Comparison of ENCODE assay signal across 21 cellular contexts in genomic region chr12:51000245-51000644, GRCh38. TPM values are rescaled to one million over a fixed set of nuclear protein-coding genes. Genes with fewer than 3 reads are reported as not detected.
DNase-seq lines count a peak whose midpoint lies in the region; ATAC-seq, FAIRE-seq and TF ChIP-seq lines count a peak whose summit lies in the region.
"Had no signal": no experiment of that assay in that cellular context is flagged by ENCODE, and none has a peak within 500 bp of the region (broad histone marks: within the 10 kb centered on the region; RNA-seq: fewer than 3 reads in every experiment).

No MANE protein-coding gene starts in this region.

- peaks cover 16% of the 10 kb centered on the region for H3K4me1 Mint-ChIP-seq in activated T-cell treated with anti-CD3 and anti-CD28 coated beads, Interleukin-2, amount 50 U/mL, for 72 hours (ENCODE audit: low read depth)
- peaks cover 17% of the 10 kb centered on the region for H3K4me1 Mint-ChIP-seq in activated naive CD8-positive, alpha-beta T cell treated with anti-CD3 and anti-CD28 coated beads, Interleukin-2, amount 50 U/mL, for 24 hours
- H3K4me1 Mint-ChIP-seq: T-helper 17 cell had no signal

- FAIRE-seq in H54 (lab: Jason Lieb, UNC): no peak
- FAIRE-seq: frontal cortex had no signal

- H3K27ac Mint-ChIP-seq in activated T-cell treated with anti-CD3 and anti-CD28 coated beads, Interleukin-2, amount 50 U/mL, for 72 hours: peak overlapping the region; percentile 9
- peak overlapping the region; percentile 46 for H3K27ac Mint-ChIP-seq in activated naive CD8-positive, alpha-beta T cell treated with anti-CD3 and anti-CD28 coated beads, Interleukin-2, amount 50 U/mL, for 24 hours
- H3K27ac Mint-ChIP-seq: stimulated activated naive B cell treated with anti-CD40 and anti-IgM and Interleukin-4, amounts not matched to agents 10 μg/mL and 1 μg/mL and 100 μg/mL, for 72 hours; T-helper 17 cell had no signal

- H3K4me3 Mint-ChIP-seq in activated T-cell treated with anti-CD3 and anti-CD28 coated beads, Interleukin-2, amount 50 U/mL, for 72 hours: no peak overlapping the region
- H3K4me3 Mint-ChIP-seq in activated naive CD8-positive, alpha-beta T cell treated with anti-CD3 and anti-CD28 coated beads, Interleukin-2, amount 50 U/mL, for 24 hours: no peak overlapping the region
- H3K4me3 Mint-ChIP-seq: effector memory CD8-positive, alpha-beta T cell; neural crest cell; stimulated activated naive B cell treated with anti-CD40 and anti-IgM and Interleukin-4, amounts not matched to agents 10 μg/mL and 1 μg/mL and 100 μg/mL, for 72 hours; T-helper 17 cell had no signal

- peaks cover 9 to 14% of the 10 kb centered on the region in 2 donors for H3K36me3 Mint-ChIP-seq in activated T-cell treated with anti-CD3 and anti-CD28 coated beads, Interleukin-2, amount 50 U/mL, for 72 hours (ENCODE audit: insufficient read depth in 2 of 2)
- peaks cover 44% of the 10 kb centered on the region for H3K36me3 Mint-ChIP-seq in activated naive CD8-positive, alpha-beta T cell treated with anti-CD3 and anti-CD28 coated beads, Interleukin-2, amount 50 U/mL, for 24 hours (ENCODE audit: low read depth)

- ATAC-seq in activated T-cell treated with anti-CD3 and anti-CD28 coated beads, Interleukin-2, amount 50 U/mL, for 72 hours (replicated peaks in 1 of 2): no peak
- ATAC-seq in activated naive CD8-positive, alpha-beta T cell treated with anti-CD3 and anti-CD28 coated beads, Interleukin-2, amount 50 U/mL, for 24 hours: peak; percentile 54
- ATAC-seq in GM19351 (IDR thresholded peaks at IDR 0.05; ENCODE audit: unreplicated experiment): no peak
- no peak for ATAC-seq in GM19324 (IDR thresholded peaks at IDR 0.05; ENCODE audit: low FRiP score, unreplicated experiment)
- ATAC-seq: effector memory CD8-positive, alpha-beta T cell; right cardiac atrium; stimulated activated naive B cell treated with anti-CD40 and anti-IgM and Interleukin-4, amounts not matched to agents 10 μg/mL and 1 μg/mL and 100 μg/mL, for 72 hours; T-helper 17 cell had no signal

- DNase-seq in activated T-cell treated with anti-CD3 and anti-CD28 coated beads, Interleukin-2, amount 50 U/mL, for 72 hours: no peak
- DNase-seq in activated T-cell treated with anti-CD3 and anti-CD28 coated beads for 4 hours: no peak
- peak; percentile 59 for DNase-seq in H54 (ENCODE audit: insufficient read length, low spot score)
- no peak for DNase-seq in activated naive CD8-positive, alpha-beta T cell treated with anti-CD3 and anti-CD28 coated beads, Interleukin-2, amount 50 U/mL, for 24 hours
- peak; percentile 80 for DNase-seq in kidney tubule cell (ENCODE audit: low spot score)
- no peak for DNase-seq in HuH-7.5 (ENCODE audit: low spot score)
- DNase-seq: activated CD4-positive, CD25-positive, alpha-beta regulatory T cell treated with anti-CD3 and anti-CD28 coated beads, Interleukin-2, amount 50 U/mL, for 72 hours; effector memory CD8-positive, alpha-beta T cell; H7; KBM-7; mesendoderm; NCI-H146; NCI-H510A; OCI-M1; right cardiac atrium; stimulated activated naive B cell treated with anti-CD40 and anti-IgM and Interleukin-4, amounts not matched to agents 10 μg/mL and 1 μg/mL and 100 μg/mL, for 72 hours; T-helper 17 cell had no signal

- no peak for TF ChIP-seq POLR2A in H54 (IDR thresholded peaks at IDR 0.05; ENCODE audit: low read depth, low read length)

- H3K27me3 Mint-ChIP-seq in activated T-cell treated with anti-CD3 and anti-CD28 coated beads, Interleukin-2, amount 50 U/mL, for 72 hours (ENCODE audit: low read depth): no peaks in the 10 kb centered on the region
- no peaks in the 10 kb centered on the region for H3K27me3 Mint-ChIP-seq in activated naive CD8-positive, alpha-beta T cell treated with anti-CD3 and anti-CD28 coated beads, Interleukin-2, amount 50 U/mL, for 24 hours
- H3K27me3 Mint-ChIP-seq: effector memory CD8-positive, alpha-beta T cell; stimulated activated naive B cell treated with anti-CD40 and anti-IgM and Interleukin-4, amounts not matched to agents 10 μg/mL and 1 μg/mL and 100 μg/mL, for 72 hours; T-helper 17 cell had no signal

- H3K9me3 Mint-ChIP-seq in activated T-cell treated with anti-CD3 and anti-CD28 coated beads, Interleukin-2, amount 50 U/mL, for 72 hours: no peaks in the 10 kb centered on the region
- no peaks in the 10 kb centered on the region for H3K9me3 Mint-ChIP-seq in activated naive CD8-positive, alpha-beta T cell treated with anti-CD3 and anti-CD28 coated beads, Interleukin-2, amount 50 U/mL, for 24 hours
- H3K9me3 Mint-ChIP-seq: effector memory CD8-positive, alpha-beta T cell; neural crest cell; stimulated activated naive B cell treated with anti-CD40 and anti-IgM and Interleukin-4, amounts not matched to agents 10 μg/mL and 1 μg/mL and 100 μg/mL, for 72 hours had no signal

RNA-seq across cellular contexts. Expression of gene SLC11A2, which starts 25.9 kb away (rescaled TPM):
- 10 to 100 TPM; 44.8 to 54.5 TPM for total RNA-seq in activated T-cell treated with anti-CD3 and anti-CD28 coated beads, Interleukin-2, amount 50 U/mL, for 72 hours

RNA-seq across cellular contexts. Expression of gene LETMD1, which starts 47.9 kb away (rescaled TPM):
- 100 to 1,000 TPM; 120 to 129 TPM for total RNA-seq in activated T-cell treated with anti-CD3 and anti-CD28 coated beads, Interleukin-2, amount 50 U/mL, for 72 hours

RNA-seq across cellular contexts. Expression of gene HIGD1C, which starts 47.9 kb away (rescaled TPM):
- total RNA-seq in activated T-cell treated with anti-CD3 and anti-CD28 coated beads, Interleukin-2, amount 50 U/mL, for 72 hours: not detected
- total RNA-seq: frontal cortex, H7, neural crest cell, right cardiac atrium, T-helper 17 cell had no signal

Comparison
In these comparisons a context has a peak if more than half of its experiments do, and no peak if none do; other contexts are left out.
1. DNase-seq: peak in H54 (single experiment) and kidney tubule cell (single experiment); none in activated T-cell treated with anti-CD3 and anti-CD28 coated beads, Interleukin-2, amount 50 U/mL, for 72 hours (0 of 2), activated T-cell treated with anti-CD3 and anti-CD28 coated beads for 4 hours (single experiment), activated naive CD8-positive, alpha-beta T cell treated with anti-CD3 and anti-CD28 coated beads, Interleukin-2, amount 50 U/mL, for 24 hours (single experiment) and HuH-7.5 (single experiment).